ENCODE assay signal across 1 cellular context in the genomic region with DNA sequence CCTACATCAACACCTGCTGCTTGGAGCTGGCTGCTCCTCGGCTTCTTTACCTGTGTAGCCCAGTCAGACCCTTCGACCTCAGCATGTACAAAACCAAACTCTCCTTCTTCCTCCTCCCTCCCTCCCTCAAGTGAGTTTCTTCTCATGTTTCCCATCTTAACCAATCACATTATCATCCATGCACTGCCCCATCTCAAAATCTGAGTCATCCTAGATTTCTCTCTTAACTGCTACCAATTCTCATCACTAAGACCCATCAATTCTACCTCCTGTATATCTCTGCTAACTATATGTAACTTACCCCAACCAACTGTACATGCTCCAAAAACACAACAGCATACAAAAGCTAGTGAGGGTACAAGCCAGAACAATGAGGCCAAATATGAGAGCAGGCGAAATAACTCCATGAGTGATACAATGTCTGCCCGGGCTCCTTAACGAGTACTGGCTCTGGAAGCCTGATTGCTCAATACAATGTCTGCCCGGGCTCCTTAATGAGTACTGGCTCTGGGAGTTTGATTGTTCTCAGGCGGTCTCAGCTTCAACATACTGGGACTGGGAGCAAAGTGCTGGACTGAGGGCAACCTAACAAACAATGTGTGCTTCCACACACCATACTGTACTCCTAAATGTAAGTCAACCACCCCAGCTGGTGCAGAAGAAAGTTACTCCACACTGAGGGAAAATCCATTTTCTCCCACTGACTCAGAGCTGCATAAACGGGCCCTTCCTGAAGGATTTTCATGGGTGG.
A peak's percentile ranks its signal among the peaks of the same experiment; 100 is the strongest.
TF ChIP-seq lines count a peak whose summit lies in the region.
"Not testable (repeated sequence)": the region's sequence is repeated elsewhere in the genome, so short reads cannot be mapped to it uniquely, and the experiment has no call there.

No MANE protein-coding gene starts in this region.

TF ChIP-seq in K562, 482 proteins besides CTCF, POLR2A, EP300 and RAD21:
- not testable (repeated sequence) for TF ChIP-seq CEBPG (CRISPR knock-in tag; IDR thresholded peaks at IDR 0.05)
- peak in 1 of 2 experiments; percentile 58; a peak in 1 of 4 replicates for TF ChIP-seq CEBPG (tag; conservative IDR thresholded peaks at IDR 0.05 in 1 of 2, IDR thresholded peaks at IDR 0.05 in 1 of 2)
- peak; percentile 82 for TF ChIP-seq CEBPB (tag; IDR thresholded peaks at IDR 0.05)
